ENCODE assay signal across 35 cellular contexts in the genomic region with DNA sequence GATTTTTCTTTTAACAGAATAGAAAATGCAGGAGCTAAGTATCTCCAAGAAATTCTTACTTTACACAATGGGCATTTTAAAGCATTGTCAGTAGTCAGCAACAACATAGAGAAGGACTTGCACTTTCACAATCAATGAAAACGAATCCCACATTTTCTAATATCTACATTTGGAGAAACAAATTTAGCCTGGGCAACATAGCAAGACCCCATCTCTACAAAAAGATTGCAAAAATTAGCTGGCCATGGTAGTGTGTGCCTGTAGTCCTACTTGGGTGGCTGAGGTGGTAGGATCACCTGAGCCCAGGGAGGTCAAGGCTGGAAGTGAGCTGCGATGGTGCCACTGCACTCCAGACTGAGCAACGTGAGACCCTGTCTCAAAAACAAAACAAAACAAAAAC.
"Had no signal": no experiment of that assay in that cellular context is flagged by ENCODE, and none has a peak within 500 bp of the region (broad histone marks: within the 10 kb centered on the region; RNA-seq: fewer than 3 reads in every experiment).

No MANE protein-coding gene starts in this region.

- H3K9me3 ChIP-seq: MG63 had no signal

- H3K36me3 ChIP-seq: MG63 had no signal

- H3K27me3 ChIP-seq: MG63 had no signal

- H3K4me3 ChIP-seq: MG63 had no signal

- DNase-seq: MG63, MM.1S, MV-4-11, NCI-H1048, NCI-H1092, NCI-H1092 treated with DMSO at 0.1 percent for 48 hours, NCI-H1105, NCI-H1105 treated with DMSO at 0.1 percent for 48 hours, NCI-H1417, NCI-H1417 treated with DMSO at 0.1 percent for 48 hours, NCI-H1436, NCI-H1436 treated with DMSO at 0.1 percent for 48 hours, NCI-H146, NCI-H1694, NCI-H1694 treated with DMSO at 0.1 percent for 48 hours, NCI-H187, NCI-H187 treated with DMSO at 0.1 percent for 48 hours, NCI-H1930, NCI-H2029, NCI-H2029 treated with DMSO at 0.1 percent for 48 hours, NCI-H2081, NCI-H2081 treated with DMSO at 0.1 percent for 48 hours, NCI-H2107, NCI-H2171, NCI-H2171 treated with DMSO at 0.1 percent for 48 hours, NCI-H2227 treated with DMSO at 0.1 percent for 48 hours, NCI-H226, NCI-H345, NCI-H446, NCI-H446 treated with DMSO at 0.1 percent for 48 hours, NCI-H510A, NCI-H510A treated with DMSO at 0.1 percent for 48 hours, NCI-H524, NCI-H524 treated with DMSO at 0.1 percent for 48 hours, NCI-H526 had no signal
